In genomic region chr15:31297880-31298456, GRCh38 we compare ENCODE assay signal across 1 cellular context.
TF ChIP-seq lines count a peak whose summit lies in the region.

No MANE protein-coding gene starts in this region.

TF ChIP-seq in SK-N-SH treated with all-trans-retinoic acid at 6 μM for 48 hours, 23 proteins besides CTCF, POLR2A, EP300 and RAD21 (continued from another document):
- TF ChIP-seq TSHZ2 (CRISPR knock-in tag; IDR thresholded peaks at IDR 0.05) (no peak), ZNF8 (CRISPR knock-in tag; IDR thresholded peaks at IDR 0.05) (no peak), OSR1 (CRISPR knock-in tag; IDR thresholded peaks at IDR 0.05) (no peak), ZNF565 (CRISPR knock-in tag; conservative IDR thresholded peaks at IDR 0.05; ENCODE audit: low read depth) (no peak), ZFP3 (CRISPR knock-in tag; IDR thresholded peaks at IDR 0.05) (no peak), PPARA (CRISPR knock-in tag; IDR thresholded peaks at IDR 0.05; ENCODE audit: borderline replicate concordance) (no peak)
